ENCODE assay signal across 8 cellular contexts in genomic region chr15:75450307-75451201, GRCh38. TPM values are rescaled to one million over a fixed set of nuclear protein-coding genes. Genes with fewer than 3 reads are reported as not detected.
DNase-seq lines count a peak whose midpoint lies in the region; ATAC-seq, FAIRE-seq and TF ChIP-seq lines count a peak whose summit lies in the region.

No MANE protein-coding gene starts in this region.

- TF ChIP-seq CTCF in WI38 (IDR thresholded peaks at IDR 0.05; ENCODE audit: low read depth, low read length), result no peak
- no peak for TF ChIP-seq CTCF in mammary epithelial cell (conservative IDR thresholded peaks at IDR 0.05 in 1 of 2, IDR thresholded peaks at IDR 0.05 in 1 of 2; ENCODE audit: extremely low read depth in 1 of 2, insufficient read depth in 1 of 2, low read depth in 1 of 2, low read length in 2 of 2)

- H3K79me2 ChIP-seq in mammary epithelial cell (ENCODE audit: insufficient read depth, low read length), result peaks cover 61% of the 10 kb centered on the region

- CTCF ChIA-PET in mammary epithelial cell (lab: Charles Lee; ENCODE audit: low non-redundant PET), result interaction anchor here (3.0 kb wide), 1 partner anchor 83 kb away, joined by 11 read pairs; no protein-coding TSS in a partner anchor

- H3K4me3 ChIP-seq in WI38 (ENCODE audit: low read depth, low read length) (peak overlapping the region; percentile 84), mammary epithelial cell (replicated peaks in 1 of 3; ENCODE audit: insufficient read depth in 1 of 3, low read depth in 2 of 3, low read length in 3 of 3) (peak overlapping the region; percentile 63 to 99 (median 65)), small intestine (ENCODE audit: low read depth in 1 of 2, low read length in 2 of 2) (peak overlapping the region; percentile 43 to 92)

- H3K36me3 ChIP-seq in mammary epithelial cell (ENCODE audit: insufficient read depth, low read length) (no peaks in the 10 kb centered on the region), small intestine (ENCODE audit: control insufficient read depth in 2 of 2, insufficient read depth in 2 of 2, low read length in 2 of 2) (no peaks in the 10 kb centered on the region)

- H3K36me3 Mint-ChIP-seq in immature natural killer cell, result no peaks in the 10 kb centered on the region

- WGBS in mammary epithelial cell (ENCODE audit: low coverage, missing lambda C conversion rate), result 2% methylated on average over 15 of the region's 62 CpGs
- 0% methylated on average over 32 to 62 of the region's 62 CpGs for WGBS in small intestine, 3 donors

- H3K27ac Mint-ChIP-seq in immature natural killer cell, result peak overlapping the region; percentile 90 to 100 (median 96)

- peaks cover 16 to 37% (median 22%) of the 10 kb centered on the region in 3 donors for H3K27me3 Mint-ChIP-seq in immature natural killer cell (ENCODE audit: low read depth in 3 of 3)

- BruUV-seq in mammary epithelial cell (replicated peaks; lab: Mats Ljungman, UMichigan), result no TSS peak

- H3K4me3 Mint-ChIP-seq in immature natural killer cell, result peak overlapping the region; percentile 94 to 100 (median 97)

- H4K20me1 ChIP-seq in mammary epithelial cell (ENCODE audit: insufficient read depth, low read length), result peaks cover 3% of the 10 kb centered on the region

- TF ChIP-seq POLR2A in GM18505 (IDR thresholded peaks at IDR 0.05; ENCODE audit: borderline replicate concordance, extremely low read depth, insufficient read depth, insufficient read length), result no peak

- no peaks in the 10 kb centered on the region for H3K9me3 Mint-ChIP-seq in immature natural killer cell

- H3K9me3 ChIP-seq in mammary epithelial cell (replicated peaks; ENCODE audit: insufficient read depth, low read length) (no peaks in the 10 kb centered on the region), small intestine (ENCODE audit: control insufficient read depth, low read depth) (no peaks in the 10 kb centered on the region)

- peak overlapping the region; percentile 65 for H3K27ac ChIP-seq in mammary epithelial cell (ENCODE audit: insufficient read depth, low read depth, low read length)
- H3K27ac ChIP-seq in small intestine (ENCODE audit: low read depth in 1 of 2, low read length in 1 of 2), result peak overlapping the region; percentile 24 to 92

- FAIRE-seq in small intestine (lab: Jason Lieb, UNC), result no peak

- peak; percentile 84 for DNase-seq in NCI-H2227 treated with DMSO at 0.1 percent for 48 hours (lab: John Stamatoyannopoulos, UW)
- peak; percentile 98 for DNase-seq in mammary epithelial cell
- DNase-seq in immature natural killer cell, result peak; percentile 89 to 92 (median 91)
- DNase-seq in small intestine, result peak; percentile 98

- peak; percentile 14 for ATAC-seq in GM18505 (IDR thresholded peaks at IDR 0.05; ENCODE audit: unreplicated experiment)
- peak; percentile 20 for ATAC-seq in HG03108 (IDR thresholded peaks at IDR 0.05; ENCODE audit: unreplicated experiment)
- no peak for ATAC-seq in GM21526 (IDR thresholded peaks at IDR 0.05; ENCODE audit: low FRiP score, unreplicated experiment)

- dilution Hi-C loops in mammary epithelial cell (cut with HindIII; ENCODE audit: low sequenced_read_pairs), result no loop called here

- peak overlapping the region; percentile 72 for H2AFZ ChIP-seq in mammary epithelial cell (ENCODE audit: low read depth, low read length)

- H3K27me3 ChIP-seq in mammary epithelial cell (ENCODE audit: insufficient read depth, low read length) (no peaks in the 10 kb centered on the region), small intestine (ENCODE audit: control insufficient read depth in 2 of 2, insufficient read depth in 2 of 2, low read length in 2 of 2) (no peaks in the 10 kb centered on the region)

- in situ Hi-C loops in mammary epithelial cell (cut with MboI; ENCODE audit: low sequenced_read_pairs in 2 of 2), result no loop called here

- intact Hi-C loops in mammary epithelial cell (cut with micrococcal nuclease), result loop anchor here (2.0 kb wide), 2 partner anchors 190 to 232 kb away; partner anchors contain the start of gene IMP3

- H3K9ac ChIP-seq in mammary epithelial cell (ENCODE audit: insufficient read depth, low read length), result peak overlapping the region; percentile 67

- H3K4me1 Mint-ChIP-seq in immature natural killer cell, result peaks cover 54 to 69% of the 10 kb centered on the region in 2 donors

- H3K4me2 ChIP-seq in mammary epithelial cell (ENCODE audit: insufficient read depth, low read depth, low read length), result peak overlapping the region; percentile 90

- H3K4me1 ChIP-seq in mammary epithelial cell (ENCODE audit: insufficient read depth, low read length) (peaks cover 20% of the 10 kb centered on the region), small intestine (ENCODE audit: control insufficient read depth in 2 of 2, insufficient read depth in 1 of 2, low read depth in 1 of 2, low read length in 1 of 2) (peaks cover 0 to 3% of the 10 kb centered on the region in 2 donors)

RNA-seq across cellular contexts. Expression of gene SIN3A, which starts 0.9 kb away (rescaled TPM):
- 10 to 100 TPM; 37.7 to 41.2 TPM for total RNA-seq in mammary epithelial cell
- polyA plus RNA-seq in mammary epithelial cell (33.0 TPM), immature natural killer cell (10 to 100 TPM in 2 of 3 donors, 1 to 10 TPM in 1; 8.6 to 21.2 (median 10.3) TPM), small intestine (10 to 100 TPM in 1 of 3 donors, 1 to 10 TPM in 2; 7.6 to 14.0 (median 9.8) TPM)
- polyA minus RNA-seq in mammary epithelial cell, result 46.2 TPM
